In the genomic region with DNA sequence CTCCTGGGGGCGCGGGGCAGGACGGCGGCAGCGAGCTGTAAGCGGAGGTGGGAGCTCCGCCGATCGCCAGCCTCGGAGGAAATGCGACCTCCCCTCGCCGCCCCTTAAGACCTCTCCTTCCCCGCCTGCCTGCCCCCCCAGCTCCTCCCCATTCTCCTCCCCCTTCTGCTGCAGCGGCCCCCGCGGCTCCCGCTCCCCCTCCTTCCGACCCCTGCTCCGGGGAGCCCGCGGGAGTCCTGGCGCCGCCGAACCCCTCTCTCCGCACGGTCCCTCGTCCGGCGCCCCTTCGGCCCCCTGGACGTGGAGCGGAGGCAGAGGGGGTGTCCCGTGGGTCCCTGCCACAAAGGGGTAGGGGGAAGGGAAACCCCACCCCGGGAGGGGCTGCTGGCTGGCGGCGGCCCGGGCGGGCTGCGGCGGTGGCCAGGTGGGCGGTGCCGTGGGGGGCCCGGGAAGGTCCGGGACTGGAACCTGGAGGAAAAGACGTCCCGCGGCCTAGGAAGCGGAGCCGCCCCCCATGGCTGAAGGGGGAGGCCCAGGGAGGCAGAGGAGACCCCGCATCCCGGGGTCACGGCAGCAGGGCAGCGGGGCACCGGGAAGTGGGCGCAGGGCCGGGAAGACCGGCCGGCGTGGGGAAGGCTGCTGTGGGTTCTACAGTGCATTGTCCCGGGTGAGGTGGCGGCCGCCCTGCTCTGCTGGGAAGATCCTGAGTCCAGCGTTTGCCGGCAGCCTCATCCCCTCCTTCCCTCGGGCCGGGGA, we compare ENCODE assay signal across 1 cellular context.
TF ChIP-seq lines count a peak whose summit lies in the region.

Gene FSTL1 (minus strand): TSS at position 79 of the 756 bp plus-strand sequence. CDS start 246 bp downstream, outside the sequence.

TF ChIP-seq in endothelial cell of umbilical vein, 7 proteins besides CTCF, POLR2A, EP300 and RAD21 (continued from another document):
- TF ChIP-seq JUN (IDR thresholded peaks at IDR 0.05; ENCODE audit: borderline replicate concordance, insufficient read depth, insufficient read length, low read depth) (no peak), MYC (IDR thresholded peaks at IDR 0.05; ENCODE audit: low read depth, low read length) (no peak)
